10 cellular contexts compared by ENCODE assay signal in genomic region chr5:23506329-23507236, GRCh38. TPM values are rescaled to one million over a fixed set of nuclear protein-coding genes. Genes with fewer than 3 reads are reported as not detected.
A peak's percentile ranks its signal among the peaks of the same experiment; 100 is the strongest.
DNase-seq lines count a peak whose midpoint lies in the region; ATAC-seq and TF ChIP-seq lines count a peak whose summit lies in the region.
"Had no signal": no experiment of that assay in that cellular context is flagged by ENCODE, and none has a peak within 500 bp of the region (broad histone marks: within the 10 kb centered on the region; RNA-seq: fewer than 3 reads in every experiment).

No MANE protein-coding gene starts in this region.

- H3K9me3 ChIP-seq in prostate gland = no peaks in the 10 kb centered on the region

- H3K27ac Mint-ChIP-seq in activated T-cell treated with anti-CD3 and anti-CD28 coated beads, Interleukin-2, amount 50 U/mL, for 72 hours = no peak overlapping the region
- H3K27ac Mint-ChIP-seq in activated T-cell treated with anti-CD3 and anti-CD28 coated beads, Interleukin-2, amount 50 U/mL, for 24 hours = no peak overlapping the region
- H3K27ac Mint-ChIP-seq: B cell had no signal

- H3K27ac ChIP-seq in prostate gland = no peak overlapping the region

- no peak overlapping the region for H3K4me3 ChIP-seq in prostate gland

- intact Hi-C loops in prostate gland (cut with DNase I) = no loop called here

- H3K9me3 Mint-ChIP-seq in activated T-cell treated with anti-CD3 and anti-CD28 coated beads, Interleukin-2, amount 50 U/mL, for 72 hours = peaks cover 5 to 11% of the 10 kb centered on the region in 2 donors
- H3K9me3 Mint-ChIP-seq in activated T-cell treated with anti-CD3 and anti-CD28 coated beads, Interleukin-2, amount 50 U/mL, for 24 hours = peaks cover 30% of the 10 kb centered on the region

- no peaks in the 10 kb centered on the region for H3K27me3 ChIP-seq in prostate gland (replicated peaks; ENCODE audit: insufficient read depth)

- H3K27me3 Mint-ChIP-seq in activated T-cell treated with anti-CD3 and anti-CD28 coated beads, Interleukin-2, amount 50 U/mL, for 72 hours (ENCODE audit: low read depth) = no peaks in the 10 kb centered on the region
- H3K27me3 Mint-ChIP-seq in activated T-cell treated with anti-CD3 and anti-CD28 coated beads, Interleukin-2, amount 50 U/mL, for 24 hours = no peaks in the 10 kb centered on the region
- H3K27me3 Mint-ChIP-seq: B cell had no signal

- TF ChIP-seq CTCF in omental fat pad (IDR thresholded peaks at IDR 0.05) = no peak
- TF ChIP-seq CTCF in prostate gland (IDR thresholded peaks at IDR 0.05) = no peak

- WGBS in prostate gland = 83% methylated on average over 20 of the region's 23 CpGs

- ATAC-seq in activated T-cell treated with anti-CD3 and anti-CD28 coated beads, Interleukin-2, amount 50 U/mL, for 72 hours (replicated peaks in 1 of 2) = peak; percentile 28 to 63
- no peak for ATAC-seq in omental fat pad (ENCODE audit: low FRiP score)

- H3K4me1 ChIP-seq in prostate gland (replicated peaks) = no peaks in the 10 kb centered on the region

- H3K36me3 Mint-ChIP-seq in activated T-cell treated with anti-CD3 and anti-CD28 coated beads, Interleukin-2, amount 50 U/mL, for 72 hours (ENCODE audit: insufficient read depth in 2 of 2) = peaks cover 7% of the 10 kb centered on the region in 2 donors
- H3K36me3 Mint-ChIP-seq in activated T-cell treated with anti-CD3 and anti-CD28 coated beads, Interleukin-2, amount 50 U/mL, for 24 hours (ENCODE audit: low read depth) = peaks cover 3% of the 10 kb centered on the region

- H3K4me1 Mint-ChIP-seq in activated T-cell treated with anti-CD3 and anti-CD28 coated beads, Interleukin-2, amount 50 U/mL, for 72 hours (ENCODE audit: low read depth) = no peaks in the 10 kb centered on the region
- no peaks in the 10 kb centered on the region for H3K4me1 Mint-ChIP-seq in activated T-cell treated with anti-CD3 and anti-CD28 coated beads, Interleukin-2, amount 50 U/mL, for 24 hours (ENCODE audit: low read depth)
- H3K4me1 Mint-ChIP-seq: B cell had no signal

- no peak for DNase-seq in activated T-cell treated with anti-CD3 and anti-CD28 coated beads, Interleukin-2, amount 50 U/mL, for 72 hours
- no peak for DNase-seq in activated T-cell treated with anti-CD3 and anti-CD28 coated beads, Interleukin-2, amount 50 U/mL, for 24 hours
- DNase-seq in SHP77 treated with DMSO at 0.1 percent for 48 hours (lab: John Stamatoyannopoulos, UW) (peak; percentile 83), iPS DF 4.7 (ENCODE audit: extremely low read depth, low spot score) (peak; percentile 25), superior temporal gyrus (ENCODE audit: extremely low spot score) (peak; percentile 14), omental fat pad (ENCODE audit: low spot score) (no peak), midbrain (lab: John Stamatoyannopoulos, UW) (no peak), prostate gland (ENCODE audit: low spot score) (no peak)

- H3K4me3 Mint-ChIP-seq in activated T-cell treated with anti-CD3 and anti-CD28 coated beads, Interleukin-2, amount 50 U/mL, for 72 hours = peak overlapping the region in 1 of 2 donors; percentile 22
- H3K4me3 Mint-ChIP-seq in activated T-cell treated with anti-CD3 and anti-CD28 coated beads, Interleukin-2, amount 50 U/mL, for 24 hours = no peak overlapping the region
- H3K4me3 Mint-ChIP-seq: B cell had no signal

- no peaks in the 10 kb centered on the region for H3K36me3 ChIP-seq in prostate gland

- no peak for TF ChIP-seq POLR2A in prostate gland (IDR thresholded peaks at IDR 0.05)

RNA-seq across cellular contexts. Expression of gene PRDM9, which starts 0.8 kb away (rescaled TPM):
- total RNA-seq in activated T-cell treated with anti-CD3 and anti-CD28 coated beads, Interleukin-2, amount 50 U/mL, for 72 hours = not detected
- total RNA-seq in omental fat pad = not detected
- 1 to 10 TPM in 1 of 2 donors, not detected in 1; 4.7 TPM for total RNA-seq in prostate gland
- total RNA-seq: B cell, fibroblast of lung had no signal

Comparison
In these comparisons a context has a peak if more than half of its experiments do, and no peak if none do; other contexts are left out.
1. DNase-seq: peak in SHP77 treated with DMSO at 0.1 percent for 48 hours (single experiment), iPS DF 4.7 (single experiment) and superior temporal gyrus (single experiment); none in activated T-cell treated with anti-CD3 and anti-CD28 coated beads, Interleukin-2, amount 50 U/mL, for 72 hours (0 of 2), activated T-cell treated with anti-CD3 and anti-CD28 coated beads, Interleukin-2, amount 50 U/mL, for 24 hours (single experiment), omental fat pad (single experiment), midbrain (single experiment) and prostate gland (single experiment).